ENCODE assay signal across 27 cellular contexts in genomic region chr5:176651472-176651980, GRCh38. TPM values are rescaled to one million over a fixed set of nuclear protein-coding genes. Genes with fewer than 3 reads are reported as not detected.
DNase-seq lines count a peak whose midpoint lies in the region; ATAC-seq and TF ChIP-seq lines count a peak whose summit lies in the region.
"Had no signal": no experiment of that assay in that cellular context is flagged by ENCODE, and none has a peak within 500 bp of the region (broad histone marks: within the 10 kb centered on the region; RNA-seq: fewer than 3 reads in every experiment).

No MANE protein-coding gene starts in this region.

- H3K18ac ChIP-seq in neuronal stem cell (ENCODE audit: low read length), result no peak overlapping the region

- H3K9ac ChIP-seq in neuronal stem cell (ENCODE audit: low read depth, low read length, poor library complexity), result peak overlapping the region; percentile 10

- ATAC-seq in CD4-positive, CD25-positive, alpha-beta regulatory T cell (ENCODE audit: low read depth in 2 of 2), result no peak
- no peak for ATAC-seq in GM23338
- ATAC-seq: A549, GM12878, SK-N-SH treated with all-trans-retinoic acid at 6 μM for 48 hours had no signal

- H4K20me1 ChIP-seq in GM23338 (replicated peaks; ENCODE audit: insufficient read depth), result no peaks in the 10 kb centered on the region

- no peak for TF ChIP-seq CTCF in GM23338 (conservative IDR thresholded peaks at IDR 0.05; ENCODE audit: low read depth in 2 of 2)
- no peak for TF ChIP-seq CTCF in adrenal gland (IDR thresholded peaks at IDR 0.05)

- POLR2A ChIA-PET in HEK293T (lab: Yijun Ruan, JAX), result no interaction called here

- peaks cover 19% of the 10 kb centered on the region for H3K36me3 Mint-ChIP-seq in CD4-positive, CD25-positive, alpha-beta regulatory T cell
- H3K36me3 Mint-ChIP-seq in GM23338 (ENCODE audit: low read depth), result peaks cover 8% of the 10 kb centered on the region; the same call in 2 of the 3 replicates

- CTCF ChIA-PET in HEK293T (lab: Yijun Ruan, JAX), result interaction anchor here (1.0 kb wide), 1 partner anchor 9 kb away, joined by 6 read pairs; no protein-coding TSS in a partner anchor

- no peak for TF ChIP-seq POLR2A in adrenal gland (IDR thresholded peaks at IDR 0.05)

- no peak overlapping the region for H3K4me3 ChIP-seq in CD4-positive, CD25-positive, alpha-beta regulatory T cell (ENCODE audit: low read depth, low read length)
- H3K4me3 ChIP-seq in GM23338 (no peak overlapping the region), adrenal gland (no peak overlapping the region), neuronal stem cell (ENCODE audit: low read length in 2 of 2) (no peak overlapping the region)
- H3K4me3 ChIP-seq: A549, GM12878 had no signal

- no peak overlapping the region for H2BK15ac ChIP-seq in neuronal stem cell (ENCODE audit: low read length)

- no peak overlapping the region for H2AFZ ChIP-seq in GM23338
- no peak overlapping the region for H2AFZ ChIP-seq in neuronal stem cell (ENCODE audit: low read length)

- no peaks in the 10 kb centered on the region for H3K9me3 ChIP-seq in CD4-positive, CD25-positive, alpha-beta regulatory T cell (ENCODE audit: control insufficient read depth in 2 of 2, low read length in 2 of 2)
- H3K9me3 ChIP-seq in adrenal gland (replicated peaks in 1 of 3) (no peaks in the 10 kb centered on the region), neuronal stem cell (replicated peaks in 1 of 2; ENCODE audit: control insufficient read depth in 2 of 2, insufficient read depth in 1 of 2, low read depth in 1 of 2, low read length in 2 of 2) (no peaks in the 10 kb centered on the region)
- H3K9me3 ChIP-seq: A549 had no signal

- H3K4ac ChIP-seq in neuronal stem cell (ENCODE audit: low read length), result no peak overlapping the region

- H3K14ac ChIP-seq in neuronal stem cell (ENCODE audit: low read length), result no peak overlapping the region

- intact Hi-C loops in adrenal gland (cut with DNase I), result loop anchor here in 1 of 2 donors (10.0 kb wide), 1 partner anchor 443 kb away; no protein-coding TSS in a partner anchor

- no peak overlapping the region for H3K4me2 ChIP-seq in GM23338
- H3K4me2 ChIP-seq in neuronal stem cell (ENCODE audit: insufficient read depth, low read length, poor library complexity, severe bottlenecking), result no peak overlapping the region
- H3K4me2 ChIP-seq: A549 had no signal

- no peak overlapping the region for H2BK5ac ChIP-seq in neuronal stem cell (ENCODE audit: low read length)

- no peak overlapping the region for H3K27ac ChIP-seq in CD4-positive, CD25-positive, alpha-beta regulatory T cell (ENCODE audit: insufficient read depth, low read length, poor library complexity, severe bottlenecking)
- no peak overlapping the region for H3K27ac ChIP-seq in GM23338 (ENCODE audit: low read depth)
- peak overlapping the region in 1 of 5 donors; percentile 38 for H3K27ac ChIP-seq in adrenal gland
- H3K27ac ChIP-seq in neuronal stem cell (replicated peaks; ENCODE audit: low read length), result no peak overlapping the region
- H3K27ac ChIP-seq: A549, HL-60 had no signal

- WGBS in adrenal gland, 4 donors, result 28 to 71% (median 53%) methylated on average over 12 to 17 of the region's 17 CpGs
- no CpG with 5 or more reads among the region's 17 CpGs for WGBS in neuronal stem cell (ENCODE audit: extremely low coverage in 2 of 2, insufficient read length in 2 of 2, insufficient replicate concordance in 1 of 2), 2 donors

- peak overlapping the region in 2 of 3 donors; percentile 67 to 84 for H3K27ac Mint-ChIP-seq in CD4-positive, CD25-positive, alpha-beta regulatory T cell
- H3K27ac Mint-ChIP-seq in GM23338, result no peak overlapping the region

- H4K8ac ChIP-seq in neuronal stem cell (ENCODE audit: low read depth, low read length), result peak overlapping the region; percentile 78

- no peak overlapping the region for H4K91ac ChIP-seq in neuronal stem cell (ENCODE audit: low read depth, low read length, poor library complexity)

- peaks cover 35% of the 10 kb centered on the region for H3K79me2 ChIP-seq in GM23338 (replicated peaks; ENCODE audit: insufficient read depth)

- peaks cover 8% of the 10 kb centered on the region for H3K36me3 ChIP-seq in CD4-positive, CD25-positive, alpha-beta regulatory T cell (ENCODE audit: control insufficient read depth, insufficient read depth, low read length)
- H3K36me3 ChIP-seq in GM23338 (ENCODE audit: insufficient read depth), result no peaks in the 10 kb centered on the region
- peaks cover 0 to 22% of the 10 kb centered on the region in 2 donors for H3K36me3 ChIP-seq in adrenal gland (replicated peaks in 1 of 2)
- peaks cover 5 to 22% of the 10 kb centered on the region in 2 donors for H3K36me3 ChIP-seq in neuronal stem cell (replicated peaks in 1 of 2; ENCODE audit: control insufficient read depth in 2 of 2, insufficient read depth in 2 of 2, low read length in 2 of 2)

- H3K4me1 Mint-ChIP-seq in CD4-positive, CD25-positive, alpha-beta regulatory T cell, result peaks cover 0 to 81% (median 39%) of the 10 kb centered on the region in 4 donors
- H3K4me1 Mint-ChIP-seq in GM23338, result peaks cover 34% of the 10 kb centered on the region

- H3K23ac ChIP-seq in neuronal stem cell (ENCODE audit: low read depth, low read length, poor library complexity), result no peak overlapping the region

- no peak overlapping the region for H3K4me3 Mint-ChIP-seq in CD4-positive, CD25-positive, alpha-beta regulatory T cell
- no peak overlapping the region for H3K4me3 Mint-ChIP-seq in GM23338

- no peak overlapping the region for H2BK12ac ChIP-seq in neuronal stem cell (ENCODE audit: low read length)

- DNase-seq in CD4-positive, CD25-positive, alpha-beta regulatory T cell, result no peak
- DNase-seq in GM23338 (ENCODE audit: low spot score) (peak; percentile 35), adrenal gland (peak in 5 of 7 donors; percentile 53 to 75 (median 68)), neuronal stem cell (ENCODE audit: low spot score) (no peak), HEK293T (ENCODE audit: extremely low spot score) (no peak), NOMO-1 treated with DMSO at 0.1 percent for 48 hours (lab: John Stamatoyannopoulos, UW; ENCODE audit: unreplicated experiment) (no peak), T-helper 1 cell (no peak)
- DNase-seq: GDM1, GOT3, IMR-90, Karpas-422, NCI-H1048, NCI-H1436, NCI-H2029 treated with DMSO at 0.1 percent for 48 hours, NCI-H774, SIG-M5 had no signal

- no peak overlapping the region for H2BK120ac ChIP-seq in neuronal stem cell (ENCODE audit: low read depth, low read length)

- H3K4me1 ChIP-seq in CD4-positive, CD25-positive, alpha-beta regulatory T cell (ENCODE audit: control insufficient read depth, insufficient read depth, low read length, poor library complexity, severe bottlenecking), result peaks cover 37% of the 10 kb centered on the region
- H3K4me1 ChIP-seq in GM23338 (ENCODE audit: insufficient read depth) (peaks cover 13% of the 10 kb centered on the region), adrenal gland (replicated peaks in 1 of 2) (peaks cover 31 to 40% of the 10 kb centered on the region in 2 donors), neuronal stem cell (ENCODE audit: control insufficient read depth in 2 of 2, insufficient read depth in 1 of 2, low read depth in 1 of 2, low read length in 2 of 2) (peaks cover 4 to 12% of the 10 kb centered on the region in 2 donors)

- peak overlapping the region; percentile 63 for H2AK5ac ChIP-seq in neuronal stem cell (ENCODE audit: low read depth, low read length)

- H3K9me3 Mint-ChIP-seq in CD4-positive, CD25-positive, alpha-beta regulatory T cell, result no peaks in the 10 kb centered on the region
- no peaks in the 10 kb centered on the region for H3K9me3 Mint-ChIP-seq in GM23338

- peaks cover 8% of the 10 kb centered on the region for H3K79me1 ChIP-seq in neuronal stem cell (ENCODE audit: low read depth, low read length)

- H3K27me3 ChIP-seq in CD4-positive, CD25-positive, alpha-beta regulatory T cell (ENCODE audit: control insufficient read depth, insufficient read depth, low read length), result no peaks in the 10 kb centered on the region
- H3K27me3 ChIP-seq in GM23338 (ENCODE audit: insufficient read depth) (no peaks in the 10 kb centered on the region), adrenal gland (no peaks in the 10 kb centered on the region), neuronal stem cell (ENCODE audit: control insufficient read depth in 3 of 3, insufficient read depth in 3 of 3, low read depth in 1 of 3, low read length in 3 of 3) (peaks cover 0 to 4% (median 0%) of the 10 kb centered on the region in 3 experiments)

- no peaks in the 10 kb centered on the region; the same call in 1 of the 2 replicates for H3K9me2 ChIP-seq in GM23338 (ENCODE audit: insufficient read depth)

- no peaks in the 10 kb centered on the region for H3K27me3 Mint-ChIP-seq in CD4-positive, CD25-positive, alpha-beta regulatory T cell
- peaks cover 7% of the 10 kb centered on the region for H3K27me3 Mint-ChIP-seq in GM23338 (ENCODE audit: insufficient read depth, low read depth, poor library complexity)

- 0 out of 2 replicates have a peak, but pooled peaks cover 2% of the 10 kb centered on the region for H3F3A ChIP-seq in GM23338 (replicated peaks; ENCODE audit: low read depth)

RNA-seq across cellular contexts. Expression of gene TSPAN17, which starts 4.2 kb away (rescaled TPM):
- 34.0 TPM for total RNA-seq in CD4-positive, CD25-positive, alpha-beta regulatory T cell
- 10 to 100 TPM; 26.0 to 48.8 (median 34.1) TPM for polyA plus RNA-seq in CD4-positive, CD25-positive, alpha-beta regulatory T cell
- total RNA-seq in GM23338 (2014; rRNA removed; shearing (Covaris generic)), result 51.0 and 52.1 TPM in 2 replicates
- polyA plus RNA-seq in GM23338 (2016; fragmentation: Nextera tagmentation; extraction: Ambion mirVana) (11.7 TPM in 2 replicates), adrenal gland (10 to 100 TPM; 35.1 to 52.0 (median 43.8) TPM)
- total RNA-seq in adrenal gland, result 100 to 1,000 TPM in 1 of 8 donors, 10 to 100 TPM in 7; 25.8 to 106 (median 59.5) TPM
- 24.8 TPM for polyA plus RNA-seq in neuronal stem cell (2013, experiment 1 of 2)
- 23.4 TPM for polyA plus RNA-seq in neuronal stem cell (2013, experiment 2 of 2)

RNA-seq across cellular contexts. Expression of gene EIF4E1B, which starts 21.1 kb away (rescaled TPM):
- not detected for total RNA-seq in CD4-positive, CD25-positive, alpha-beta regulatory T cell
- polyA plus RNA-seq in CD4-positive, CD25-positive, alpha-beta regulatory T cell, result not detected
- total RNA-seq in GM23338 (2014; rRNA removed; shearing (Covaris generic)), result 0.17 TPM in 1 of 2 replicates, not detected in the other
- polyA plus RNA-seq in GM23338 (2016; fragmentation: Nextera tagmentation; extraction: Ambion mirVana), result 0.10 TPM in 1 of 2 replicates, not detected in the other
- under 1 TPM in 1 of 8 donors, not detected in 7; 0.28 TPM for total RNA-seq in adrenal gland
- under 1 TPM; 0.24 to 0.37 (median 0.24) TPM for polyA plus RNA-seq in adrenal gland
- polyA plus RNA-seq in neuronal stem cell (2013, experiment 1 of 2), result 0.01 TPM
- polyA plus RNA-seq in neuronal stem cell (2013, experiment 2 of 2), result 0.03 TPM
- total RNA-seq: Daoy; GM12878; HT1080; IMR-90; MCF 10A; NCI-H460; RPMI7951; T-helper 1 cell treated with Interleukin-12 subunit alpha and Interleukin-12 subunit beta and Interleukin-4 antibody, amounts not matched to agents 30 ng/mL and 1 ng/mL, for 36 hours had no signal
- polyA plus RNA-seq: A549, BJ, GM12878, IMR-90 had no signal

RNA-seq across cellular contexts. Expression of gene SNCB, which starts 21.2 kb away (rescaled TPM):
- not detected for total RNA-seq in CD4-positive, CD25-positive, alpha-beta regulatory T cell
- polyA plus RNA-seq in CD4-positive, CD25-positive, alpha-beta regulatory T cell, result not detected
- 1.8 and 3.6 TPM in 2 replicates for total RNA-seq in GM23338 (2014; rRNA removed; shearing (Covaris generic))
- polyA plus RNA-seq in GM23338 (2016; fragmentation: Nextera tagmentation; extraction: Ambion mirVana) (13.5 and 13.8 TPM in 2 replicates), adrenal gland (1 to 10 TPM; 1.0 to 8.6 (median 2.8) TPM)
- total RNA-seq in adrenal gland, result 1 to 10 TPM in 2 of 8 donors, under 1 TPM in 2, not detected in 4; 0.19 to 2.4 (median 1.4) TPM
- 0.26 TPM for polyA plus RNA-seq in neuronal stem cell (2013, experiment 1 of 2)
- polyA plus RNA-seq in neuronal stem cell (2013, experiment 2 of 2), result 0.39 TPM
- total RNA-seq: GM12878; IMR-90; MCF 10A; RPMI7951; T-helper 1 cell treated with Interleukin-12 subunit alpha and Interleukin-12 subunit beta and Interleukin-4 antibody, amounts not matched to agents 30 ng/mL and 1 ng/mL, for 36 hours had no signal
- polyA plus RNA-seq: BJ had no signal

RNA-seq across cellular contexts. Expression of gene GPRIN1, which starts 41.6 kb away (rescaled TPM):
- 1.9 TPM for total RNA-seq in CD4-positive, CD25-positive, alpha-beta regulatory T cell
- under 1 TPM; 0.24 to 0.87 (median 0.52) TPM for polyA plus RNA-seq in CD4-positive, CD25-positive, alpha-beta regulatory T cell
- 11.7 and 14.6 TPM in 2 replicates for total RNA-seq in GM23338 (2014; rRNA removed; shearing (Covaris generic))
- polyA plus RNA-seq in GM23338 (2016; fragmentation: Nextera tagmentation; extraction: Ambion mirVana), result 3.8 and 4.4 TPM in 2 replicates
- 1 to 10 TPM in 4 of 8 donors, under 1 TPM in 4; 0.42 to 4.0 (median 1.2) TPM for total RNA-seq in adrenal gland
- polyA plus RNA-seq in adrenal gland, result 1 to 10 TPM in 2 of 3 donors, under 1 TPM in 1; 0.81 to 2.2 (median 1.3) TPM
- 2.5 TPM for polyA plus RNA-seq in neuronal stem cell (2013, experiment 1 of 2)
- 2.3 TPM for polyA plus RNA-seq in neuronal stem cell (2013, experiment 2 of 2)

Comparison
In these comparisons a context has a peak if more than half of its experiments do, and no peak if none do; other contexts are left out.
1. DNase-seq: peak in GM23338 (single experiment) and adrenal gland (5 of 7); none in CD4-positive, CD25-positive, alpha-beta regulatory T cell (0 of 3), neuronal stem cell (single experiment), HEK293T (single experiment), NOMO-1 treated with DMSO at 0.1 percent for 48 hours (single experiment) and T-helper 1 cell (0 of 5).